8 cellular contexts compared by ENCODE assay signal in genomic region chr17:2041561-2042354, GRCh38. TPM values are rescaled to one million over a fixed set of nuclear protein-coding genes. Genes with fewer than 3 reads are reported as not detected.
DNase-seq lines count a peak whose midpoint lies in the region; ATAC-seq and TF ChIP-seq lines count a peak whose summit lies in the region.

Gene OVCA2, plus strand, starts transcription at chr17:2042022. Its CDS starts 26 bp downstream, at chr17:2042048.

- H2AK5ac ChIP-seq in trophoblast cell (ENCODE audit: low read length), result peak within 1 kb of the TSS; percentile 86

- TF ChIP-seq CTCF in SU-DHL-6 (IDR thresholded peaks at IDR 0.05; ENCODE audit: insufficient read depth, low read length, poor library complexity, severe bottlenecking), result peak; percentile 32
- TF ChIP-seq CTCF in transverse colon (IDR thresholded peaks at IDR 0.05), result peak; percentile 16 to 44 (median 36)

- H3K27ac Mint-ChIP-seq in activated naive CD8-positive, alpha-beta T cell treated with anti-CD3 and anti-CD28 coated beads, Interleukin-2, amount 10 ng/mL, durations not matched to agents 7 days and 5 days, result peak within 1 kb of the TSS; percentile 96

- no peak within 1 kb of the TSS for H3K23ac ChIP-seq in trophoblast cell (ENCODE audit: low read length)

- H3K4me1 Mint-ChIP-seq in activated naive CD8-positive, alpha-beta T cell treated with anti-CD3 and anti-CD28 coated beads, Interleukin-2, amount 10 ng/mL, durations not matched to agents 7 days and 5 days, result peaks cover 12% of the 10 kb centered on the region

- H3K4me1 ChIP-seq in trophoblast cell (ENCODE audit: control insufficient read depth in 1 of 2, insufficient read depth in 2 of 2, low read length in 2 of 2) (peaks cover 14 to 19% of the 10 kb centered on the region in 2 experiments), transverse colon (peaks cover 8 to 20% (median 15%) of the 10 kb centered on the region in 4 donors)

- peak within 1 kb of the TSS; percentile 85 for H2AFZ ChIP-seq in SU-DHL-6 (ENCODE audit: low read depth, low read length, severe bottlenecking)
- H2AFZ ChIP-seq in trophoblast cell (ENCODE audit: insufficient read depth, low read length, poor library complexity), result peak within 1 kb of the TSS; percentile 77

- TF ChIP-seq POLR2A in GM10847 (IDR thresholded peaks at IDR 0.05; ENCODE audit: extremely low read depth, insufficient read length), result peak; percentile 79
- TF ChIP-seq POLR2A in transverse colon (IDR thresholded peaks at IDR 0.05), result peak; percentile 77

- peak within 1 kb of the TSS; percentile 39 for H3K27ac ChIP-seq in SU-DHL-6 (ENCODE audit: low read depth, low read length)
- peak within 1 kb of the TSS; percentile 14 for H3K27ac ChIP-seq in trophoblast cell (ENCODE audit: low read depth, low read length)
- peak within 1 kb of the TSS; percentile 81 to 94 (median 91) for H3K27ac ChIP-seq in transverse colon

- no peak for TF ChIP-seq EP300 in transverse colon (IDR thresholded peaks at IDR 0.05; ENCODE audit: low read depth)

- no peaks in the 10 kb centered on the region for H3K9me3 Mint-ChIP-seq in activated naive CD8-positive, alpha-beta T cell treated with anti-CD3 and anti-CD28 coated beads, Interleukin-2, amount 10 ng/mL, durations not matched to agents 7 days and 5 days

- H3K4me3 Mint-ChIP-seq in activated naive CD8-positive, alpha-beta T cell treated with anti-CD3 and anti-CD28 coated beads, Interleukin-2, amount 10 ng/mL, durations not matched to agents 7 days and 5 days, result peak within 1 kb of the TSS; percentile 93

- peak within 1 kb of the TSS; percentile 71 for H2BK5ac ChIP-seq in trophoblast cell (ENCODE audit: low read depth, low read length, poor library complexity)

- in situ Hi-C loops in transverse colon (cut with MboI; ENCODE audit: low pct_ligation_motif_present in 1 of 4, low pct_unique_long_range_greater_than_20kb in 1 of 4, low sequenced_read_pairs in 3 of 4), result loop anchor here in 3 of 4 donors (25.0 kb wide), 3 partner anchors 329 to 379 kb away; partner anchors contain the start of genes PRPF8 (in 1 of the 3), TLCD2 (in 1 of the 3) and WDR81 (in 1 of the 3)

- no peaks in the 10 kb centered on the region for H3K9me2 ChIP-seq in SU-DHL-6 (replicated peaks; ENCODE audit: insufficient read depth, low read length)

- peak within 1 kb of the TSS; percentile 77 for H2BK120ac ChIP-seq in trophoblast cell (ENCODE audit: insufficient read depth, low read length, poor library complexity)

- peaks cover 11% of the 10 kb centered on the region for H3K79me1 ChIP-seq in trophoblast cell (ENCODE audit: low read length)

- no peak within 1 kb of the TSS for H2BK12ac ChIP-seq in trophoblast cell (ENCODE audit: low read length)

- H3K27me3 Mint-ChIP-seq in activated naive CD8-positive, alpha-beta T cell treated with anti-CD3 and anti-CD28 coated beads, Interleukin-2, amount 10 ng/mL, durations not matched to agents 7 days and 5 days, result no peaks in the 10 kb centered on the region

- no peaks in the 10 kb centered on the region; the same call in 1 of the 2 replicates for H3F3A ChIP-seq in SU-DHL-6 (ENCODE audit: insufficient read depth)

- H3K14ac ChIP-seq in trophoblast cell (ENCODE audit: low read length), result peak within 1 kb of the TSS; percentile 81

- peaks cover 6% of the 10 kb centered on the region; the same call in 1 of the 2 replicates for H3K79me2 ChIP-seq in SU-DHL-6 (ENCODE audit: insufficient read depth, low read length)
- peaks cover 5% of the 10 kb centered on the region for H3K79me2 ChIP-seq in trophoblast cell (ENCODE audit: control insufficient read depth, insufficient read depth, low read length, poor library complexity)

- peak within 1 kb of the TSS; percentile 75 for H3K9ac ChIP-seq in SU-DHL-6 (ENCODE audit: low read length)
- peak within 1 kb of the TSS; percentile 84 for H3K9ac ChIP-seq in trophoblast cell (ENCODE audit: low read length)

- no CpG with 5 or more reads among the region's 91 CpGs for WGBS in trophoblast cell (ENCODE audit: extremely low coverage, insufficient coverage, insufficient read length)
- WGBS in transverse colon (ENCODE audit: low coverage in 1 of 2), 2 donors, result 1% methylated on average over 82 of the region's 91 CpGs; no CpG with 5 or more reads in 1 of the 2 donors

- peak within 1 kb of the TSS; percentile 28 for H3K4ac ChIP-seq in trophoblast cell (ENCODE audit: low read depth, low read length)

- H3K4me2 ChIP-seq in SU-DHL-6 (ENCODE audit: low read depth, low read length, poor library complexity, severe bottlenecking) (peak within 1 kb of the TSS; percentile 93), trophoblast cell (ENCODE audit: low read length) (peak within 1 kb of the TSS; percentile 82)

- peak within 1 kb of the TSS; percentile 96 for H4K8ac ChIP-seq in trophoblast cell (ENCODE audit: low read depth, low read length)

- ATAC-seq in HG02588 (IDR thresholded peaks at IDR 0.05; ENCODE audit: unreplicated experiment), result peak; percentile 89
- ATAC-seq in activated naive CD8-positive, alpha-beta T cell treated with anti-CD3 and anti-CD28 coated beads, Interleukin-2, amount 10 ng/mL, durations not matched to agents 7 days and 5 days (ENCODE audit: low read depth), result peak; percentile 83
- peak; percentile 94 for ATAC-seq in Right ventricle myocardium inferior

- H3K36me3 Mint-ChIP-seq in activated naive CD8-positive, alpha-beta T cell treated with anti-CD3 and anti-CD28 coated beads, Interleukin-2, amount 10 ng/mL, durations not matched to agents 7 days and 5 days, result peaks cover 12% of the 10 kb centered on the region

- H3K4me3 ChIP-seq in SU-DHL-6 (ENCODE audit: insufficient read depth, low read length, poor library complexity, severe bottlenecking) (peak within 1 kb of the TSS; percentile 64), trophoblast cell (ENCODE audit: low read depth, low read length) (peak within 1 kb of the TSS; percentile 88), transverse colon (peak within 1 kb of the TSS; percentile 56 to 91 (median 75))

- H4K91ac ChIP-seq in trophoblast cell (ENCODE audit: low read depth, low read length), result peak within 1 kb of the TSS; percentile 89

- peak within 1 kb of the TSS; percentile 88 for H3K18ac ChIP-seq in trophoblast cell (ENCODE audit: low read length)

- DNase-seq in NCI-H1092 treated with DMSO at 0.1 percent for 48 hours (lab: John Stamatoyannopoulos, UW) (peak; percentile 89), Right ventricle myocardium inferior (ENCODE audit: missing footprints) (peak; percentile 96), trophoblast cell (peak; percentile 96 to 99), transverse colon (peak; percentile 96)
- peak; percentile 98 for DNase-seq in activated naive CD8-positive, alpha-beta T cell treated with anti-CD3 and anti-CD28 coated beads, Interleukin-2, amount 10 ng/mL, durations not matched to agents 7 days and 5 days

- POLR2A ChIA-PET in activated naive CD8-positive, alpha-beta T cell treated with anti-CD3 and anti-CD28 coated beads, Interleukin-2, amount 10 ng/mL, durations not matched to agents 7 days and 5 days (lab: Charles Lee), result interaction anchor here (2.3 to 3.3 kb wide), 2 partner anchors 10 to 14 kb away, joined by 6 to 13 read pairs; partner anchors contain the start of gene DPH1

- H3K9me3 ChIP-seq in SU-DHL-6 (ENCODE audit: insufficient read depth, low read length) (no peaks in the 10 kb centered on the region), trophoblast cell (ENCODE audit: insufficient read depth, low read depth, low read length) (no peaks in the 10 kb centered on the region), transverse colon (no peaks in the 10 kb centered on the region)

- peak within 1 kb of the TSS; percentile 90 for H4K12ac ChIP-seq in trophoblast cell (ENCODE audit: low read depth, low read length)

- no peaks in the 10 kb centered on the region for H3K36me3 ChIP-seq in SU-DHL-6 (ENCODE audit: low read length)
- peaks cover 8 to 15% of the 10 kb centered on the region in 2 experiments for H3K36me3 ChIP-seq in trophoblast cell (ENCODE audit: control insufficient read depth in 1 of 2, insufficient read depth in 2 of 2, low read length in 2 of 2)
- H3K36me3 ChIP-seq in transverse colon, result no peaks in the 10 kb centered on the region

- intact Hi-C loops in Right ventricle myocardium inferior (cut with DNase I), result loop anchor here (5.0 to 10.0 kb wide), 3 partner anchors 329 to 477 kb away; partner anchors contain the start of genes PITPNA and TLCD2
- intact Hi-C loops in transverse colon (cut with DNase I; ENCODE audit: low total_unique reads), result no loop called here

- H4K20me1 ChIP-seq in SU-DHL-6 (ENCODE audit: low read depth, low read length), result no peaks in the 10 kb centered on the region

- H3K27me3 ChIP-seq in SU-DHL-6 (ENCODE audit: low read length), result no peaks in the 10 kb centered on the region
- no peaks in the 10 kb centered on the region for H3K27me3 ChIP-seq in trophoblast cell (ENCODE audit: insufficient read depth, low read length)
- H3K27me3 ChIP-seq in transverse colon, result no peaks in the 10 kb centered on the region

RNA-seq across cellular contexts. Expression of gene OVCA2, which starts in this region (rescaled TPM):
- 10 to 100 TPM; 32.0 to 35.5 TPM for total RNA-seq in activated naive CD8-positive, alpha-beta T cell treated with anti-CD3 and anti-CD28 coated beads, Interleukin-2, amount 10 ng/mL, durations not matched to agents 7 days and 5 days
- 14.3 TPM for total RNA-seq in Right ventricle myocardium inferior
- polyA plus RNA-seq in trophoblast cell (2013), result 40.2 and 44.9 TPM in 2 replicates
- 10 to 100 TPM in 3 of 4 donors, 1 to 10 TPM in 1; 5.4 to 73.3 (median 36.9) TPM for total RNA-seq in transverse colon

Comparison
In these comparisons a context has a peak if more than half of its experiments do, and no peak if none do; other contexts are left out.
1. Peak in every context shown above with its lines: DNase-seq, ATAC-seq, H3K4me3 ChIP-seq and H3K27ac ChIP-seq.
2. H3K27ac ChIP-seq: peak in every context shown above with its lines; median percentile 91 in transverse colon; 39 in SU-DHL-6; 14 in trophoblast cell.